In the genomic region with DNA sequence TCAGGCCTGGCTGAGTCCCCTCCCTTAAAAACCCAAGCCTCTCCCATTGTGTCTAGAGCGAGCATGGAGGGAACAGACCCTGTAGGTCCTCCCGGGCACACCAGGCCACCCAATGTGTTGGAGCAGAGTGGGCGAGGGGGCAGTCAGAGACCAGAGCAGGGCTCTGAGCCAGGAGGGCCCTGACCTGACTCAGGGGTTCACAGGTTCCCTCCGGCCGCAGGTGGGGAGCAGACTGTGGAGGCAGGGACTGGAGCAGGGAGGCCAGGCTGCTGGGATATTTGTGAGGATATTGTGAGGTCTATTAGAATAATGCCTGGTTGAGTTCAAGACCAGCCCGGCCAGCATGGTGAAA, we compare ENCODE assay signal across 16 cellular contexts. TPM values are rescaled to one million over a fixed set of nuclear protein-coding genes. Genes with fewer than 3 reads are reported as not detected.
DNase-seq lines count a peak whose midpoint lies in the region; ATAC-seq and TF ChIP-seq lines count a peak whose summit lies in the region.
"Had no signal": no experiment of that assay in that cellular context is flagged by ENCODE, and none has a peak within 500 bp of the region (broad histone marks: within the 10 kb centered on the region; RNA-seq: fewer than 3 reads in every experiment).

No MANE protein-coding gene starts in this region.

- POLR2A ChIA-PET in CD8-positive, alpha-beta memory T cell (lab: Charles Lee): no interaction called here

- no peaks in the 10 kb centered on the region for H3K9me3 Mint-ChIP-seq in CD8-positive, alpha-beta memory T cell
- H3K9me3 Mint-ChIP-seq: activated CD4-positive, alpha-beta T cell treated with anti-CD3 and anti-CD28 coated beads, Interleukin-2, amount 10 ng/mL, durations not matched to agents 24 days and 14 days; nephron had no signal

- no peak for TF ChIP-seq POLR2A in gastroesophageal sphincter (IDR thresholded peaks at IDR 0.05)

- H4K20me1 ChIP-seq in Karpas-422 (ENCODE audit: insufficient read depth, low read depth, low read length): no peaks in the 10 kb centered on the region

- H3K36me3 ChIP-seq in CD8-positive, alpha-beta memory T cell (ENCODE audit: insufficient read depth, low read length): no peaks in the 10 kb centered on the region
- no peaks in the 10 kb centered on the region for H3K36me3 ChIP-seq in Karpas-422 (ENCODE audit: insufficient read depth, low read length)
- H3K36me3 ChIP-seq in gastroesophageal sphincter: no peaks in the 10 kb centered on the region
- no peaks in the 10 kb centered on the region for H3K36me3 ChIP-seq in skeletal muscle tissue (ENCODE audit: control insufficient read depth in 3 of 3, insufficient read depth in 3 of 3, low read length in 3 of 3)

- H3K4me1 ChIP-seq in CD8-positive, alpha-beta memory T cell (ENCODE audit: insufficient read depth, low read length): peaks cover 27% of the 10 kb centered on the region
- H3K4me1 ChIP-seq in Karpas-422 (ENCODE audit: low read length) (peaks cover 11% of the 10 kb centered on the region), gastroesophageal sphincter (peaks cover 0 to 27% (median 6%) of the 10 kb centered on the region in 3 donors), skeletal muscle tissue (ENCODE audit: control insufficient read depth in 3 of 3, insufficient read depth in 3 of 3, low read length in 3 of 3) (no peaks in the 10 kb centered on the region)

- peak overlapping the region; percentile 47 for H3K27ac ChIP-seq in CD8-positive, alpha-beta memory T cell (ENCODE audit: low read depth, low read length)
- H3K27ac ChIP-seq in Karpas-422 (ENCODE audit: low read length): no peak overlapping the region
- H3K27ac ChIP-seq in gastroesophageal sphincter: peak overlapping the region in 3 of 4 donors; percentile 31 to 58 (median 36)
- peak overlapping the region; percentile 58 for H3K27ac ChIP-seq in skeletal muscle tissue (ENCODE audit: low read depth, low read length)

- TF ChIP-seq CTCF in gastroesophageal sphincter (IDR thresholded peaks at IDR 0.05) (no peak), GM13977 (IDR thresholded peaks at IDR 0.05; ENCODE audit: extremely low read depth, insufficient read depth, missing control alignments) (no peak)

- CTCF ChIA-PET in CD8-positive, alpha-beta memory T cell (lab: Charles Lee): interaction anchor here (1.4 kb wide), 1 partner anchor 49 kb away, joined by 3 read pairs; no protein-coding TSS in a partner anchor

- H3K9me2 ChIP-seq in Karpas-422 (replicated peaks; ENCODE audit: insufficient read depth, low read length): no peaks in the 10 kb centered on the region

- no peaks in the 10 kb centered on the region for H3K9me3 ChIP-seq in CD8-positive, alpha-beta memory T cell (ENCODE audit: low read length)
- H3K9me3 ChIP-seq in Karpas-422 (ENCODE audit: low read length) (no peaks in the 10 kb centered on the region), gastroesophageal sphincter (no peaks in the 10 kb centered on the region), skeletal muscle tissue (ENCODE audit: control insufficient read depth in 3 of 3, low read length in 3 of 3) (no peaks in the 10 kb centered on the region)
- H3K9me3 ChIP-seq: body of pancreas had no signal

- no peaks in the 10 kb centered on the region for H3K27me3 Mint-ChIP-seq in CD8-positive, alpha-beta memory T cell
- H3K27me3 Mint-ChIP-seq: activated CD4-positive, alpha-beta T cell treated with anti-CD3 and anti-CD28 coated beads, Interleukin-2, amount 10 ng/mL, durations not matched to agents 24 days and 14 days; T-helper 17 cell had no signal

- H3K9ac ChIP-seq in Karpas-422 (ENCODE audit: low read length) (peak overlapping the region; percentile 7; the same call in 1 of the 2 replicates), skeletal muscle tissue (ENCODE audit: low read depth in 1 of 3, low read length in 3 of 3) (no peak overlapping the region)

- H3K4me3 Mint-ChIP-seq in CD8-positive, alpha-beta memory T cell: peak overlapping the region in 1 of 7 donors; percentile 74
- H3K4me3 Mint-ChIP-seq: activated CD4-positive, alpha-beta T cell treated with anti-CD3 and anti-CD28 coated beads, Interleukin-2, amount 10 ng/mL, durations not matched to agents 24 days and 14 days; nephron had no signal

- H3K36me3 Mint-ChIP-seq in CD8-positive, alpha-beta memory T cell: peaks cover 0 to 2% (median 0%) of the 10 kb centered on the region in 3 donors

- H2AFZ ChIP-seq in Karpas-422 (ENCODE audit: low read length): no peak overlapping the region

- H3K79me2 ChIP-seq in Karpas-422 (ENCODE audit: low read length): no peaks in the 10 kb centered on the region

- no peak for ATAC-seq in gastroesophageal sphincter
- no peak for ATAC-seq in left lobe of liver

- in situ Hi-C loops in GM13977 (cut with MboI; ENCODE audit: low pct_unique_long_range_greater_than_20kb, low sequenced_read_pairs, unreplicated experiment): no loop called here

- WGBS in gastroesophageal sphincter (ENCODE audit: low coverage in 1 of 2), 2 donors: 20% methylated on average over 2 of the region's 6 CpGs; no CpG with 5 or more reads in 1 of the 2 donors

- DNase-seq in CD8-positive, alpha-beta memory T cell: no peak
- peak; percentile 29 for DNase-seq in Karpas-422
- DNase-seq in stimulated activated CD4-positive, alpha-beta T cell treated with anti-CD3 and anti-CD28 coated beads, Interleukin-4, amount 100 ng/mL, for 24 hours: no peak
- no peak for DNase-seq in left lobe of liver (ENCODE audit: low spot score)
- DNase-seq in GM13977 (ENCODE audit: low spot score): no peak
- no peak for DNase-seq in NCI-H187 (lab: John Stamatoyannopoulos, UW)
- DNase-seq: activated CD4-positive, alpha-beta T cell treated with anti-CD3 and anti-CD28 coated beads, Interleukin-2, amount 10 ng/mL, durations not matched to agents 24 days and 14 days; glutamatergic neuron; NCI-H524 treated with DMSO at 0.1 percent for 48 hours; stimulated activated CD4-positive, alpha-beta T cell treated with anti-CD3 and anti-CD28 coated beads, Interleukin-12 subunit alpha, Interleukin-12 subunit beta, amount 100 ng/mL, for 4 hours; T-helper 17 cell had no signal

- H3K27ac Mint-ChIP-seq in CD8-positive, alpha-beta memory T cell: peak overlapping the region in 4 of 8 donors; percentile 17 to 92 (median 70)
- H3K27ac Mint-ChIP-seq: nephron, T-helper 17 cell had no signal

- no peaks in the 10 kb centered on the region for H3K27me3 ChIP-seq in CD8-positive, alpha-beta memory T cell (ENCODE audit: insufficient read depth, low read length, poor library complexity, severe bottlenecking)
- H3K27me3 ChIP-seq in Karpas-422 (ENCODE audit: low read length) (no peaks in the 10 kb centered on the region), gastroesophageal sphincter (no peaks in the 10 kb centered on the region), skeletal muscle tissue (ENCODE audit: control insufficient read depth in 3 of 3, insufficient read depth in 3 of 3, low read length in 3 of 3) (peaks cover 4 to 12% (median 10%) of the 10 kb centered on the region in 3 donors)
- H3K27me3 ChIP-seq: body of pancreas had no signal

- TF ChIP-seq EP300 in gastroesophageal sphincter (IDR thresholded peaks at IDR 0.05): no peak

- peak overlapping the region; percentile 28 for H3K4me2 ChIP-seq in Karpas-422 (ENCODE audit: low read depth, low read length, poor library complexity, severe bottlenecking)

- peaks cover 19 to 24% (median 24%) of the 10 kb centered on the region in 3 donors for H3K4me1 Mint-ChIP-seq in CD8-positive, alpha-beta memory T cell
- H3K4me1 Mint-ChIP-seq: nephron had no signal

- no peak overlapping the region for H3K4me3 ChIP-seq in CD8-positive, alpha-beta memory T cell (ENCODE audit: low read length)
- H3K4me3 ChIP-seq in Karpas-422 (ENCODE audit: low read length) (no peak overlapping the region), gastroesophageal sphincter (no peak overlapping the region), skeletal muscle tissue (ENCODE audit: low read length in 3 of 3) (no peak overlapping the region)
- H3K4me3 ChIP-seq: body of pancreas had no signal

RNA-seq across cellular contexts. Expression of a gene that starts 1.6 kb away (rescaled TPM):
- total RNA-seq in CD8-positive, alpha-beta memory T cell: 1 to 10 TPM; 6.4 to 6.8 TPM
- polyA plus RNA-seq in CD8-positive, alpha-beta memory T cell: 96.2 TPM
- total RNA-seq in Karpas-422 (2014; rRNA removed; shearing (Covaris generic); ENCODE audit: low replicate concordance): not detected in 2 replicates
- 100 to 1,000 TPM in 1 of 4 donors, 10 to 100 TPM in 2, 1 to 10 TPM in 1; 3.0 to 116 (median 45.3) TPM for total RNA-seq in gastroesophageal sphincter
- total RNA-seq in skeletal muscle tissue: 9.9 TPM
- total RNA-seq in left lobe of liver: 20.2 TPM
- total RNA-seq: activated CD4-positive, alpha-beta T cell treated with anti-CD3 and anti-CD28 coated beads, Interleukin-2, amount 10 ng/mL, durations not matched to agents 24 days and 14 days; kidney epithelial cell had no signal

RNA-seq across cellular contexts. Expression of a gene that starts 7.3 kb away (rescaled TPM):
- 10 to 100 TPM; 53.4 to 60.1 TPM for total RNA-seq in CD8-positive, alpha-beta memory T cell
- polyA plus RNA-seq in CD8-positive, alpha-beta memory T cell: 1,883 TPM
- total RNA-seq in Karpas-422 (2014; rRNA removed; shearing (Covaris generic); ENCODE audit: low replicate concordance): 12.2 and 18.8 TPM in 2 replicates
- total RNA-seq in gastroesophageal sphincter (1 to 10 TPM in 3 of 4 donors, not detected in 1; 1.8 to 3.1 (median 3.0) TPM), skeletal muscle tissue (1.6 TPM), left lobe of liver (1.8 TPM)
- total RNA-seq: kidney epithelial cell had no signal

RNA-seq across cellular contexts. Expression of a gene that starts 9.3 kb away (rescaled TPM):
- total RNA-seq in CD8-positive, alpha-beta memory T cell: 10 to 100 TPM; 63.3 to 66.5 TPM
- 3.0 TPM for polyA plus RNA-seq in CD8-positive, alpha-beta memory T cell
- 7.2 and 17.1 TPM in 2 replicates for total RNA-seq in Karpas-422 (2014; rRNA removed; shearing (Covaris generic); ENCODE audit: low replicate concordance)
- total RNA-seq in gastroesophageal sphincter (1 to 10 TPM; 2.8 to 9.5 (median 5.7) TPM), skeletal muscle tissue (3.7 TPM), left lobe of liver (2.3 TPM)

RNA-seq across cellular contexts. Expression of a gene that starts 26.5 kb away (rescaled TPM):
- 10 to 100 TPM; 12.4 to 12.5 TPM for total RNA-seq in CD8-positive, alpha-beta memory T cell
- 3.0 TPM for polyA plus RNA-seq in CD8-positive, alpha-beta memory T cell
- total RNA-seq in Karpas-422 (2014; rRNA removed; shearing (Covaris generic); ENCODE audit: low replicate concordance): 3.7 and 3.8 TPM in 2 replicates
- total RNA-seq in gastroesophageal sphincter (10 to 100 TPM in 2 of 4 donors, 1 to 10 TPM in 2; 6.7 to 18.5 (median 9.1) TPM), skeletal muscle tissue (0.52 TPM), left lobe of liver (8.4 TPM)

RNA-seq across cellular contexts. Expression of a gene that starts 41.3 kb away (rescaled TPM):
- under 1 TPM; 0.85 to 0.86 TPM for total RNA-seq in CD8-positive, alpha-beta memory T cell
- not detected for polyA plus RNA-seq in CD8-positive, alpha-beta memory T cell
- total RNA-seq in Karpas-422 (2014; rRNA removed; shearing (Covaris generic); ENCODE audit: low replicate concordance): 9.9 and 23.8 TPM in 2 replicates
- total RNA-seq in gastroesophageal sphincter (10 to 100 TPM in 1 of 4 donors, 1 to 10 TPM in 3; 4.7 to 10.0 (median 8.8) TPM), skeletal muscle tissue (2.1 TPM), left lobe of liver (0.40 TPM)
- total RNA-seq: T-helper 17 cell had no signal
